Comparison of ENCODE assay signal across 1 cellular context in genomic region chr12:93102744-93103143, GRCh38.
TF ChIP-seq lines count a peak whose summit lies in the region.

No MANE protein-coding gene starts in this region.

TF ChIP-seq in HepG2, 621 proteins besides CTCF, POLR2A, EP300 and RAD21 (continued from another document and continues in another):
- TF ChIP-seq ZSCAN5A (CRISPR knock-in tag; IDR thresholded peaks at IDR 0.05; ENCODE audit: borderline replicate concordance): no peak; the same call in 1 of the 2 replicates
- TF ChIP-seq ISL2 (CRISPR knock-in tag; IDR thresholded peaks at IDR 0.05): peak; percentile 94
- TF ChIP-seq HNRNPLL (IDR thresholded peaks at IDR 0.05; ENCODE audit: low read depth, low read length, poor library complexity, severe bottlenecking): no peak
- no peak for TF ChIP-seq ZNF3 (CRISPR knock-in tag; IDR thresholded peaks at IDR 0.05)
- TF ChIP-seq HBP1 (CRISPR knock-in tag; IDR thresholded peaks at IDR 0.05; ENCODE audit: low read depth): no peak
- TF ChIP-seq ZNF775 (CRISPR knock-in tag; IDR thresholded peaks at IDR 0.05; ENCODE audit: borderline replicate concordance): no peak
- TF ChIP-seq ZNF576 (CRISPR knock-in tag; IDR thresholded peaks at IDR 0.05): no peak
- peak; percentile 82 for TF ChIP-seq MLXIP (CRISPR knock-in tag; IDR thresholded peaks at IDR 0.05; ENCODE audit: borderline replicate concordance)
- TF ChIP-seq ZNF704 (CRISPR knock-in tag; IDR thresholded peaks at IDR 0.05; ENCODE audit: borderline replicate concordance): no peak
- TF ChIP-seq KIAA2018 (CRISPR knock-in tag; IDR thresholded peaks at IDR 0.05; ENCODE audit: borderline replicate concordance): no peak
- 0 out of 2 replicates have a peak, but pooled peaks have one; percentile 22 for TF ChIP-seq KDM3A (CRISPR knock-in tag; IDR thresholded peaks at IDR 0.05; ENCODE audit: low read depth)
- no peak for TF ChIP-seq RXRA (CRISPR knock-in tag; IDR thresholded peaks at IDR 0.05)
- TF ChIP-seq SRSF9 (IDR thresholded peaks at IDR 0.05; ENCODE audit: borderline replicate concordance, insufficient read depth, low read depth, low read length, poor library complexity, severe bottlenecking): no peak
- TF ChIP-seq ATF7-NPFF (CRISPR knock-in tag; IDR thresholded peaks at IDR 0.05; ENCODE audit: low read depth): no peak
- TF ChIP-seq ASH2L (IDR thresholded peaks at IDR 0.05; ENCODE audit: insufficient read length, low read depth, low read length): no peak
- TF ChIP-seq HNF4G (IDR thresholded peaks at IDR 0.05; ENCODE audit: borderline replicate concordance, low read depth, low read length): peak; percentile 43; the same call in 1 of the 2 replicates
- no peak for TF ChIP-seq HNF4G (CRISPR knock-in tag; IDR thresholded peaks at IDR 0.05; ENCODE audit: borderline replicate concordance, low read depth)
- TF ChIP-seq HHEX (CRISPR knock-in tag; IDR thresholded peaks at IDR 0.05): no peak
- no peak for TF ChIP-seq ZNF235 (CRISPR knock-in tag; IDR thresholded peaks at IDR 0.05; ENCODE audit: borderline replicate concordance)
- no peak for TF ChIP-seq ZNF441 (CRISPR knock-in tag; IDR thresholded peaks at IDR 0.05; ENCODE audit: borderline replicate concordance)
- no peak for TF ChIP-seq TFAP4 (IDR thresholded peaks at IDR 0.05; ENCODE audit: borderline replicate concordance, low read depth)
- TF ChIP-seq ZNF513 (CRISPR knock-in tag; conservative IDR thresholded peaks at IDR 0.05): no peak
- TF ChIP-seq ZNF569 (CRISPR knock-in tag; IDR thresholded peaks at IDR 0.05; ENCODE audit: borderline replicate concordance): no peak
- TF ChIP-seq ZNF547 (CRISPR knock-in tag; IDR thresholded peaks at IDR 0.05): no peak
- TF ChIP-seq ZSCAN25 (CRISPR knock-in tag; IDR thresholded peaks at IDR 0.05): no peak
- TF ChIP-seq CSRNP2 (CRISPR knock-in tag; conservative IDR thresholded peaks at IDR 0.05; ENCODE audit: low read depth): no peak
- TF ChIP-seq ZNF18 (CRISPR knock-in tag; IDR thresholded peaks at IDR 0.05; ENCODE audit: insufficient replicate concordance): no peak
- peak; percentile 56 for TF ChIP-seq TCF7 (IDR thresholded peaks at IDR 0.05; ENCODE audit: low read depth)
- no peak for TF ChIP-seq MED8 (CRISPR knock-in tag; IDR thresholded peaks at IDR 0.05; ENCODE audit: insufficient replicate concordance)
- TF ChIP-seq NR0B2 (CRISPR knock-in tag; IDR thresholded peaks at IDR 0.05): no peak
- no peak for TF ChIP-seq HOXA9 (CRISPR knock-in tag; IDR thresholded peaks at IDR 0.05; ENCODE audit: borderline replicate concordance)
